Comparison of ENCODE assay signal across 17 cellular contexts in the genomic region with DNA sequence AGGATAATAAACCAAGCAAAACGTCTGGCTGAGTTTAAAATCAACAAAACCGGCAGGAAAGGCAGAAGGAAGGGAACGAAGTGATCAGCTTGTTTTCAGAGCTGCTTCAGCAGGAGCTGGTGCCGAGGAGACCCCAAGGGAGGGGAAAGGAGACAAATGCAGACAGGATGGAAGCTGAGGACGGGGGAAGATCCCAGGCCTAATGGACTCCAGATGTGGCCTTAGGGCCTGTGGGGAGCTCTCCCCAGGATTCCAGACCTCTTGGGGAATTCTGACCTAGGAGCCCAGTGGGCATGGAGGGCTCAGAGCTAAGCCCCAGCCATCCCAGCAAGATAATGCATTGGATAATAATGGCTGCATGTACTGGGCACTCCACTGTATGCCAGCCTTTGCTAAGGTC.
DNase-seq lines count a peak whose midpoint lies in the region; ATAC-seq and TF ChIP-seq lines count a peak whose summit lies in the region.
"Had no signal": no experiment of that assay in that cellular context is flagged by ENCODE, and none has a peak within 500 bp of the region (broad histone marks: within the 10 kb centered on the region; RNA-seq: fewer than 3 reads in every experiment).

No MANE protein-coding gene starts in this region.

- H3K4me1 ChIP-seq in BE2C = peaks cover 10% of the 10 kb centered on the region
- peaks cover 9 to 35% of the 10 kb centered on the region in 2 experiments; a peak in 3 of 4 replicates for H3K4me1 ChIP-seq in SK-N-SH (ENCODE audit: control insufficient read depth in 1 of 2, insufficient read depth in 2 of 2, low read depth in 1 of 2, low read length in 1 of 2)
- H3K4me1 ChIP-seq in osteoblast (ENCODE audit: insufficient read depth, low read length) = peaks cover 39% of the 10 kb centered on the region
- peaks cover 6 to 12% of the 10 kb centered on the region in 2 donors for H3K4me1 ChIP-seq in left lung
- H3K4me1 ChIP-seq: A549, Caco-2 had no signal

- DNase-seq in BE2C (peak; percentile 36), SK-N-SH (peak; percentile 83), fibroblast of peridontal ligament (ENCODE audit: extremely low read depth) (peak; percentile 54), osteoblast (ENCODE audit: insufficient read length, low spot score, missing footprints) (no peak), hippocampal formation (lab: John Stamatoyannopoulos, UW) (no peak), left lung (no peak), NCI-H345 (lab: John Stamatoyannopoulos, UW) (no peak)
- DNase-seq: Caco-2; DMS153; NCI-H1105; NCI-H1694 treated with DMSO at 0.1 percent for 48 hours; NCI-H446 treated with DMSO at 0.1 percent for 48 hours; NK-92 treated with Interleukin-12 subunit alpha and Interleukin-12 subunit beta, amount 100 ng/mL, for 24 hours; RPMI8226; SIG-M5 had no signal

- H3K79me2 ChIP-seq in SK-N-SH (ENCODE audit: insufficient read depth) (no peaks in the 10 kb centered on the region), osteoblast (ENCODE audit: insufficient read depth, low read length) (no peaks in the 10 kb centered on the region)

- H3K4me3 ChIP-seq in BE2C (ENCODE audit: low read depth, low read length) (no peak overlapping the region), SK-N-SH (ENCODE audit: low read depth in 2 of 2, low read length in 1 of 2) (no peak overlapping the region), osteoblast (ENCODE audit: insufficient read depth, low read length) (no peak overlapping the region), left lung (no peak overlapping the region)
- H3K4me3 ChIP-seq: A549 had no signal

- WGBS in SK-N-SH (ENCODE audit: low lambda C conversion rate) = 47% methylated on average over 5 of the region's 5 CpGs

- ATAC-seq in HG02763 (IDR thresholded peaks at IDR 0.05; ENCODE audit: unreplicated experiment) (no peak), left lung (no peak)
- ATAC-seq: A549 had no signal

- H3K36me3 ChIP-seq in BE2C = peaks cover 34% of the 10 kb centered on the region
- peaks cover under 1 to 25% of the 10 kb centered on the region in 2 experiments for H3K36me3 ChIP-seq in SK-N-SH (replicated peaks in 1 of 2; ENCODE audit: control insufficient read depth in 1 of 2, insufficient read depth in 2 of 2, low read length in 1 of 2)
- H3K36me3 ChIP-seq in osteoblast (ENCODE audit: insufficient read depth, low read length) = no peaks in the 10 kb centered on the region
- no peaks in the 10 kb centered on the region for H3K36me3 ChIP-seq in left lung

- CTCF ChIA-PET in SK-N-SH (lab: Yijun Ruan, JAX) = interaction anchor here (0.9 to 3.5 kb wide), 4 partner anchors 11 to 139 kb away, joined by 3 to 21 read pairs (median 4); no protein-coding TSS in a partner anchor

- H4K20me1 ChIP-seq in SK-N-SH (ENCODE audit: insufficient read depth) (no peaks in the 10 kb centered on the region), osteoblast (ENCODE audit: insufficient read depth, low read length) (no peaks in the 10 kb centered on the region)

- H3F3A ChIP-seq in SK-N-SH (replicated peaks; ENCODE audit: insufficient read depth) = peaks cover 15% of the 10 kb centered on the region

- H3K27ac ChIP-seq in SK-N-SH (ENCODE audit: low read depth in 2 of 2, low read length in 1 of 2) (peak overlapping the region in 1 of 2 experiments; percentile 85; a peak in 2 of 4 replicates), osteoblast (ENCODE audit: low read depth, low read length) (no peak overlapping the region), left lung (no peak overlapping the region)
- H3K27ac ChIP-seq: A549 had no signal

- H3K27me3 ChIP-seq in BE2C (no peaks in the 10 kb centered on the region), SK-N-SH (ENCODE audit: insufficient read depth) (no peaks in the 10 kb centered on the region), osteoblast (ENCODE audit: insufficient read depth, low read length) (no peaks in the 10 kb centered on the region), left lung (no peaks in the 10 kb centered on the region)

- no peak for TF ChIP-seq EP300 in SK-N-SH (IDR thresholded peaks at IDR 0.05; ENCODE audit: borderline replicate concordance in 1 of 2, low read depth in 1 of 2, low read length in 1 of 2)

- TF ChIP-seq RAD21 in SK-N-SH (IDR thresholded peaks at IDR 0.05; ENCODE audit: low read length) = no peak

- no peak overlapping the region for H3K9ac ChIP-seq in SK-N-SH

- no peaks in the 10 kb centered on the region; the same call in 1 of the 2 replicates for H3K9me3 ChIP-seq in BE2C
- H3K9me3 ChIP-seq in SK-N-SH = no peaks in the 10 kb centered on the region
- H3K9me3 ChIP-seq in osteoblast (ENCODE audit: low read depth, low read length) = no peaks in the 10 kb centered on the region
- H3K9me3 ChIP-seq in left lung = no peaks in the 10 kb centered on the region
- H3K9me3 ChIP-seq: A549, Caco-2 had no signal

- no peak for TF ChIP-seq CTCF in BE2C (IDR thresholded peaks at IDR 0.05; ENCODE audit: low read depth, low read length)
- no peak for TF ChIP-seq CTCF in SK-N-SH (IDR thresholded peaks at IDR 0.05)
- TF ChIP-seq CTCF in osteoblast (IDR thresholded peaks at IDR 0.05; ENCODE audit: extremely low read depth, low read depth, low read length) = no peak
- no peak for TF ChIP-seq CTCF in left lung (IDR thresholded peaks at IDR 0.05)

- H3K9me2 ChIP-seq in SK-N-SH = no peaks in the 10 kb centered on the region

- H2AFZ ChIP-seq in SK-N-SH (ENCODE audit: low read depth) (no peak overlapping the region), osteoblast (ENCODE audit: low read length) (no peak overlapping the region)

- intact Hi-C loops in left lung (cut with DNase I) = no loop called here

- POLR2A ChIA-PET in SK-N-SH (lab: Yijun Ruan, JAX) = no interaction called here

- H3K4me2 ChIP-seq in SK-N-SH (no peak overlapping the region), osteoblast (ENCODE audit: insufficient read depth, low read length) (peak overlapping the region; percentile 18)
- H3K4me2 ChIP-seq: A549 had no signal

TF ChIP-seq in SK-N-SH, 30 proteins besides CTCF, POLR2A, EP300 and RAD21:
- TF ChIP-seq FOXJ3 (CRISPR knock-in tag; IDR thresholded peaks at IDR 0.05) = no peak
- no peak for TF ChIP-seq MXI1 (IDR thresholded peaks at IDR 0.05; ENCODE audit: low read depth, low read length)
- no peak for TF ChIP-seq GABPA (IDR thresholded peaks at IDR 0.05; ENCODE audit: low read depth)
- TF ChIP-seq TEAD4 (IDR thresholded peaks at IDR 0.05; ENCODE audit: borderline replicate concordance, insufficient read depth) = no peak
- no peak for TF ChIP-seq YY1 (IDR thresholded peaks at IDR 0.05; ENCODE audit: low read depth)
- TF ChIP-seq NFIC (IDR thresholded peaks at IDR 0.05; ENCODE audit: borderline replicate concordance) = no peak
- TF ChIP-seq RFX5 (IDR thresholded peaks at IDR 0.05; ENCODE audit: low read length) = no peak
- TF ChIP-seq ELF1 (IDR thresholded peaks at IDR 0.05) = no peak

Comparison
In these comparisons a context has a peak if more than half of its experiments do, and no peak if none do; other contexts are left out.
1. DNase-seq: peak in BE2C (single experiment), SK-N-SH (single experiment) and fibroblast of peridontal ligament (single experiment); none in osteoblast (single experiment), hippocampal formation (0 of 2), left lung (0 of 2) and NCI-H345 (single experiment).